In genomic region chr4:36773467-36773866, GRCh38 we compare ENCODE assay signal across 18 cellular contexts.
"Had no signal": no experiment of that assay in that cellular context is flagged by ENCODE, and none has a peak within 500 bp of the region (broad histone marks: within the 10 kb centered on the region; RNA-seq: fewer than 3 reads in every experiment).

No MANE protein-coding gene starts in this region.

- ATAC-seq: activated CD8-positive, alpha-beta T cell treated with anti-CD3 and anti-CD28 coated beads, Interleukin-2, amount 10 ng/mL, durations not matched to agents 7 days and 5 days; left lobe of liver; naive thymus-derived CD4-positive, alpha-beta T cell; right lobe of liver had no signal

- DNase-seq: activated CD4-positive, alpha-beta T cell treated with anti-CD3 and anti-CD28 coated beads for 1 hour; activated CD4-positive, alpha-beta T cell treated with anti-CD3 and anti-CD28 coated beads, Interleukin-2, amount 50 U/mL, for 1 hour; activated CD8-positive, alpha-beta T cell treated with anti-CD3 and anti-CD28 coated beads, Interleukin-2, amount 10 ng/mL, durations not matched to agents 7 days and 5 days; activated T-cell treated with anti-CD3 and anti-CD28 coated beads, Interleukin-2, amount 50 U/mL, for 1 hour; brain microvascular endothelial cell; caudate nucleus; effector CD4-positive, alpha-beta T cell; foreskin fibroblast; naive thymus-derived CD4-positive, alpha-beta T cell; posterior cingulate gyrus; right lobe of liver; stimulated activated CD4-positive, alpha-beta T cell treated with anti-CD3 and anti-CD28 coated beads, Interleukin-1b, Interleukin-23, amount 100 ng/mL, for 48 hours; substantia nigra; thyroid gland had no signal

- H3K4me3 ChIP-seq: ascending aorta, lung, right lobe of liver, skin epidermis, thyroid gland had no signal
